In genomic region chr10:79162861-79163662, GRCh38 we compare ENCODE assay signal across 16 cellular contexts.
DNase-seq lines count a peak whose midpoint lies in the region; ATAC-seq and TF ChIP-seq lines count a peak whose summit lies in the region.
"Had no signal": no experiment of that assay in that cellular context is flagged by ENCODE, and none has a peak within 500 bp of the region (broad histone marks: within the 10 kb centered on the region; RNA-seq: fewer than 3 reads in every experiment).

No MANE protein-coding gene starts in this region.

- WGBS in adrenal gland, 4 donors, result 36 to 53% (median 40%) methylated on average over 8 to 17 of the region's 17 CpGs

- intact Hi-C loops in adrenal gland (cut with DNase I), result no loop called here
- intact Hi-C loops in upper lobe of right lung (cut with DNase I), result no loop called here

- no peak for TF ChIP-seq POLR2A in adrenal gland (IDR thresholded peaks at IDR 0.05)

- H3K4me3 ChIP-seq in adrenal gland (no peak overlapping the region), upper lobe of right lung (no peak overlapping the region)

- peak; percentile 33 for ATAC-seq in upper lobe of right lung
- ATAC-seq in GM21526 (IDR thresholded peaks at IDR 0.05; ENCODE audit: low FRiP score, unreplicated experiment), result no peak
- no peak for ATAC-seq in HG02870 (IDR thresholded peaks at IDR 0.05; ENCODE audit: unreplicated experiment)
- no peak for ATAC-seq in GM21423 (IDR thresholded peaks at IDR 0.05; ENCODE audit: unreplicated experiment)
- ATAC-seq: naive thymus-derived CD8-positive, alpha-beta T cell; stimulated activated memory B cell treated with anti-CD40 and anti-IgM and Interleukin-4, amounts not matched to agents 10 μg/mL and 1 μg/mL and 100 μg/mL, for 72 hours; T-helper 17 cell had no signal

- peak overlapping the region in 3 of 5 donors; percentile 59 to 86 (median 74) for H3K27ac ChIP-seq in adrenal gland
- H3K27ac ChIP-seq in upper lobe of right lung, result peak overlapping the region; percentile 24

- H3K36me3 ChIP-seq in adrenal gland (replicated peaks in 1 of 2) (peaks cover 0 to 26% of the 10 kb centered on the region in 2 donors), upper lobe of right lung (peaks cover 43% of the 10 kb centered on the region)

- peak; percentile 74 for DNase-seq in HK-2 (ENCODE audit: unreplicated experiment)
- DNase-seq in adrenal gland, result peak in 6 of 7 donors; percentile 75 to 90 (median 87)
- peak; percentile 47 for DNase-seq in kidney glomerular epithelial cell (lab: John Stamatoyannopoulos, UW)
- DNase-seq in upper lobe of right lung, result no peak
- DNase-seq in stimulated activated CD4-positive, alpha-beta T cell treated with anti-CD3 and anti-CD28 coated beads, Interleukin-4, amount 100 ng/mL, for 24 hours, result no peak
- DNase-seq: amniotic stem cell; endodermal cell; naive thymus-derived CD8-positive, alpha-beta T cell; NCI-H146; NK-92 treated with Interleukin-12 subunit alpha and Interleukin-12 subunit beta, amount 100 ng/mL, for 24 hours; stimulated activated CD4-positive, alpha-beta T cell treated with anti-CD3 and anti-CD28 coated beads, Interleukin-15, amount 100 ng/mL, for 24 hours; T-helper 17 cell had no signal

- no peaks in the 10 kb centered on the region for H3K27me3 ChIP-seq in adrenal gland
- no peaks in the 10 kb centered on the region for H3K27me3 ChIP-seq in upper lobe of right lung

- TF ChIP-seq CTCF in adrenal gland (IDR thresholded peaks at IDR 0.05) (no peak), upper lobe of right lung (IDR thresholded peaks at IDR 0.05) (no peak)

- H3K9me3 ChIP-seq in adrenal gland (replicated peaks in 1 of 3) (no peaks in the 10 kb centered on the region), upper lobe of right lung (no peaks in the 10 kb centered on the region)

- peaks cover 41 to 53% of the 10 kb centered on the region in 2 donors for H3K4me1 ChIP-seq in adrenal gland (replicated peaks in 1 of 2)
- peaks cover 34% of the 10 kb centered on the region for H3K4me1 ChIP-seq in upper lobe of right lung

Comparison
In these comparisons a context has a peak if more than half of its experiments do, and no peak if none do; other contexts are left out.
1. DNase-seq: peak in HK-2 (single experiment), adrenal gland (6 of 7) and kidney glomerular epithelial cell (single experiment); none in upper lobe of right lung (single experiment) and stimulated activated CD4-positive, alpha-beta T cell treated with anti-CD3 and anti-CD28 coated beads, Interleukin-4, amount 100 ng/mL, for 24 hours (single experiment).